ENCODE assay signal across 32 cellular contexts in the genomic region with DNA sequence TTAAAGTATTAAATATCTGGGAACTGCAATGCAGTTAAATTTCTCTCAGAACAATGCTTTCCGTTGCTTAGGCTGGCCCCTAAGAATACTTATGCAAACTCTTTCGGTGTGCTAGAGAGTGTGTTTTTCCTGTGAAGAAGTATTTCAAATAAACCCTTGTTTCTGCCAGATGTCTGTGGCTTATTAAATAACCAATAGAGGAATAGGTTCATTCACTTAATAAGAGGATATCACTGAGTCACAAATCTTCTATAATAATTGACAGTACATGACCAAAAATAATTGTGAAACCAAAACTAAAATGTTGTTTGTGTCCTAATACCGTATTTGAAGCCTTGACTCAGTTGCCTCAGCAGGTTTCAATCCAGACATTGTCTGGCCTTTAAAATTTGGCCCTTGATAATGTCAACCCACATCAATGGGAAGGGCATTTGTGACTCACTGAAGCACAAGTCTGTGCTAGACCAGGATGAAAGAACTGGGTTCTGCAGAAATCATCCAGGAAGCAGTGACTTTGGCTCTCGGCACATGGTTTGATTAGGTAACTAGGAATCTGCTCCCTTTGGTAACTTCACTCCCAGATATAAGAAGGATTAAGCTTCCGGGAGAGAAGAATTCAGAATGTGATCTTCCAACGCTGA.
A peak's percentile ranks its signal among the peaks of the same experiment; 100 is the strongest.
DNase-seq lines count a peak whose midpoint lies in the region; ATAC-seq and TF ChIP-seq lines count a peak whose summit lies in the region.
"Had no signal": no experiment of that assay in that cellular context is flagged by ENCODE, and none has a peak within 500 bp of the region (broad histone marks: within the 10 kb centered on the region; RNA-seq: fewer than 3 reads in every experiment).

No MANE protein-coding gene starts in this region.

- H3K36me3 Mint-ChIP-seq in Caco-2 (ENCODE audit: insufficient read depth, unreplicated experiment) = no peaks in the 10 kb centered on the region
- H3K36me3 Mint-ChIP-seq: activated naive CD4-positive, alpha-beta T cell treated with anti-CD3 and anti-CD28 coated beads, Interleukin-2, amount 50 U/mL, for 72 hours; mesothelial cell of epicardium; naive B cell had no signal

- WGBS in GM23248 (ENCODE audit: low coverage in 1 of 2, low lambda C conversion rate in 2 of 2, missing lambda C conversion rate in 2 of 2), 2 experiments = 52% methylated on average over 6 of the region's 6 CpGs

- H3K9ac ChIP-seq in GM23248 = no peak overlapping the region
- H3K9ac ChIP-seq: KMS-11 had no signal

- POLR2A ChIA-PET in Caco-2 (lab: Charles Lee) = no interaction called here

- no peak overlapping the region for H3K27ac Mint-ChIP-seq in Caco-2 (ENCODE audit: unreplicated experiment)
- H3K27ac Mint-ChIP-seq: activated CD4-positive, alpha-beta memory T cell treated with anti-CD3 and anti-CD28 coated beads, Interleukin-2, amount 10 ng/mL, durations not matched to agents 7 days and 5 days; activated naive CD4-positive, alpha-beta T cell treated with anti-CD3 and anti-CD28 coated beads, Interleukin-2, amount 50 U/mL, for 72 hours; activated T-helper 17 cell treated with anti-CD3 and anti-CD28 coated beads, Interleukin-2, amount 50 U/mL, for 72 hours; CD8-positive, alpha-beta memory T cell; effector memory CD8-positive, alpha-beta T cell; mesothelial cell of epicardium; naive B cell had no signal

- no peak overlapping the region for H3K4me3 Mint-ChIP-seq in Caco-2 (ENCODE audit: unreplicated experiment)
- H3K4me3 Mint-ChIP-seq: activated CD4-positive, alpha-beta memory T cell treated with anti-CD3 and anti-CD28 coated beads, Interleukin-2, amount 10 ng/mL, durations not matched to agents 7 days and 5 days; activated T-helper 17 cell treated with anti-CD3 and anti-CD28 coated beads, Interleukin-2, amount 50 U/mL, for 72 hours; CD8-positive, alpha-beta memory T cell; effector memory CD8-positive, alpha-beta T cell; mesothelial cell of epicardium; naive B cell had no signal

- no peak overlapping the region for H3K27ac ChIP-seq in GM23248
- H3K27ac ChIP-seq: esophagus muscularis mucosa, KMS-11, transverse colon had no signal

- in situ Hi-C loops in GM23248 (cut with MboI) = no loop called here

- H3K79me2 ChIP-seq in GM23248 (ENCODE audit: insufficient read depth) = no peaks in the 10 kb centered on the region

- no peak for TF ChIP-seq CTCF in Caco-2 (IDR thresholded peaks at IDR 0.05; ENCODE audit: insufficient read depth in 1 of 2, low read depth in 1 of 2, low read length in 1 of 2, severe bottlenecking in 1 of 2, unreplicated experiment in 1 of 2)

- no peaks in the 10 kb centered on the region for H3K9me3 Mint-ChIP-seq in Caco-2 (ENCODE audit: unreplicated experiment)
- H3K9me3 Mint-ChIP-seq: activated CD4-positive, alpha-beta memory T cell treated with anti-CD3 and anti-CD28 coated beads, Interleukin-2, amount 10 ng/mL, durations not matched to agents 7 days and 5 days; activated naive CD4-positive, alpha-beta T cell treated with anti-CD3 and anti-CD28 coated beads, Interleukin-2, amount 50 U/mL, for 72 hours; CD8-positive, alpha-beta memory T cell; effector memory CD8-positive, alpha-beta T cell; mesothelial cell of epicardium had no signal

- CTCF ChIA-PET in Caco-2 (lab: Charles Lee) = no interaction called here

- H2AFZ ChIP-seq in GM23248 = no peak overlapping the region

- no peak overlapping the region for H3K4me2 ChIP-seq in GM23248 (ENCODE audit: unreplicated experiment)
- H3K4me2 ChIP-seq: KMS-11 had no signal

- H3K27me3 ChIP-seq in GM23248 (replicated peaks; ENCODE audit: insufficient read depth) = no peaks in the 10 kb centered on the region
- H3K27me3 ChIP-seq in Caco-2 (replicated peaks; ENCODE audit: control insufficient read depth, insufficient read depth, low read length) = no peaks in the 10 kb centered on the region
- H3K27me3 ChIP-seq: BE2C, esophagus muscularis mucosa, transverse colon had no signal

- H3K4me1 Mint-ChIP-seq in Caco-2 (ENCODE audit: low read depth, unreplicated experiment) = no peaks in the 10 kb centered on the region
- H3K4me1 Mint-ChIP-seq: activated CD4-positive, alpha-beta memory T cell treated with anti-CD3 and anti-CD28 coated beads, Interleukin-2, amount 10 ng/mL, durations not matched to agents 7 days and 5 days; activated T-helper 17 cell treated with anti-CD3 and anti-CD28 coated beads, Interleukin-2, amount 50 U/mL, for 72 hours; CD8-positive, alpha-beta memory T cell; mesothelial cell of epicardium; naive B cell had no signal

- no peaks in the 10 kb centered on the region for H3K9me2 ChIP-seq in GM23248 (ENCODE audit: insufficient read depth)

- no peaks in the 10 kb centered on the region for H3F3A ChIP-seq in GM23248 (ENCODE audit: insufficient read depth)

- no peak overlapping the region for H3K4me3 ChIP-seq in GM23248
- no peak overlapping the region for H3K4me3 ChIP-seq in Caco-2 (ENCODE audit: low read depth, low read length)
- H3K4me3 ChIP-seq: esophagus muscularis mucosa, transverse colon had no signal

- no peaks in the 10 kb centered on the region for H3K27me3 Mint-ChIP-seq in Caco-2 (ENCODE audit: insufficient read depth, unreplicated experiment)

- intact Hi-C loops in Caco-2 (cut with micrococcal nuclease; ENCODE audit: unreplicated experiment) = no loop called here

- ATAC-seq in esophagus mucosa (peak; percentile 88), HG03520 (IDR thresholded peaks at IDR 0.05; ENCODE audit: unreplicated experiment) (no peak), GM19324 (IDR thresholded peaks at IDR 0.05; ENCODE audit: low FRiP score, unreplicated experiment) (no peak)
- ATAC-seq: activated naive CD4-positive, alpha-beta T cell treated with anti-CD3 and anti-CD28 coated beads, Interleukin-2, amount 50 U/mL, for 72 hours; activated T-helper 17 cell treated with anti-CD3 and anti-CD28 coated beads, Interleukin-2, amount 50 U/mL, for 72 hours; effector memory CD8-positive, alpha-beta T cell; left ventricle myocardium superior; PC-3 had no signal

- H4K20me1 ChIP-seq in GM23248 (ENCODE audit: insufficient read depth) = no peaks in the 10 kb centered on the region

- H3K36me3 ChIP-seq in GM23248 (ENCODE audit: low read depth) (no peaks in the 10 kb centered on the region), Caco-2 (ENCODE audit: control insufficient read depth, insufficient read depth, low read length) (no peaks in the 10 kb centered on the region)
- H3K36me3 ChIP-seq: BE2C, esophagus muscularis mucosa, transverse colon had no signal

- BruUV-seq in Caco-2 (replicated peaks; lab: Mats Ljungman, UMichigan) = no TSS peak

- no peaks in the 10 kb centered on the region for H3K4me1 ChIP-seq in GM23248 (ENCODE audit: insufficient read depth)
- no peaks in the 10 kb centered on the region for H3K4me1 ChIP-seq in Caco-2
- H3K4me1 ChIP-seq: BE2C, esophagus muscularis mucosa, transverse colon had no signal

- H3K9me3 ChIP-seq in GM23248 (ENCODE audit: low read depth) (no peaks in the 10 kb centered on the region), Caco-2 (no peaks in the 10 kb centered on the region)
- H3K9me3 ChIP-seq: BE2C, esophagus muscularis mucosa, transverse colon had no signal

- DNase-seq in GM23248 = peak; percentile 7
- peak; percentile 86 for DNase-seq in RPMI7951 (ENCODE audit: low read depth)
- DNase-seq in renal cortical epithelial cell (ENCODE audit: low read depth) = peak; percentile 4
- DNase-seq in stimulated activated CD4-positive, alpha-beta T cell treated with anti-CD3 and anti-CD28 coated beads, Interleukin-1b, Interleukin-23, amount 100 ng/mL, for 48 hours = no peak
- DNase-seq in Caco-2 = no peak
- DNase-seq: ACHN; activated CD4-positive, alpha-beta memory T cell treated with anti-CD3 and anti-CD28 coated beads, Interleukin-2, amount 10 ng/mL, durations not matched to agents 7 days and 5 days; BE2C; caudate nucleus; CD8-positive, alpha-beta memory T cell; cortex of kidney; effector memory CD8-positive, alpha-beta T cell; H7; hypothalamus; left ventricle myocardium superior; MV-4-11; naive B cell; NCI-H1694; NCI-H524; occipital lobe; PC-3; SHP77 treated with DMSO at 0.1 percent for 48 hours; stimulated activated CD4-positive, alpha-beta T cell treated with anti-CD3 and anti-CD28 coated beads, Interleukin-2, amount 100 ng/mL, for 48 hours; transverse colon had no signal

Comparison
In these comparisons a context has a peak if more than half of its experiments do, and no peak if none do; other contexts are left out.
1. DNase-seq: peak in GM23248 (single experiment), RPMI7951 (single experiment) and renal cortical epithelial cell (single experiment); none in stimulated activated CD4-positive, alpha-beta T cell treated with anti-CD3 and anti-CD28 coated beads, Interleukin-1b, Interleukin-23, amount 100 ng/mL, for 48 hours (single experiment) and Caco-2 (0 of 2).